In the genomic region with DNA sequence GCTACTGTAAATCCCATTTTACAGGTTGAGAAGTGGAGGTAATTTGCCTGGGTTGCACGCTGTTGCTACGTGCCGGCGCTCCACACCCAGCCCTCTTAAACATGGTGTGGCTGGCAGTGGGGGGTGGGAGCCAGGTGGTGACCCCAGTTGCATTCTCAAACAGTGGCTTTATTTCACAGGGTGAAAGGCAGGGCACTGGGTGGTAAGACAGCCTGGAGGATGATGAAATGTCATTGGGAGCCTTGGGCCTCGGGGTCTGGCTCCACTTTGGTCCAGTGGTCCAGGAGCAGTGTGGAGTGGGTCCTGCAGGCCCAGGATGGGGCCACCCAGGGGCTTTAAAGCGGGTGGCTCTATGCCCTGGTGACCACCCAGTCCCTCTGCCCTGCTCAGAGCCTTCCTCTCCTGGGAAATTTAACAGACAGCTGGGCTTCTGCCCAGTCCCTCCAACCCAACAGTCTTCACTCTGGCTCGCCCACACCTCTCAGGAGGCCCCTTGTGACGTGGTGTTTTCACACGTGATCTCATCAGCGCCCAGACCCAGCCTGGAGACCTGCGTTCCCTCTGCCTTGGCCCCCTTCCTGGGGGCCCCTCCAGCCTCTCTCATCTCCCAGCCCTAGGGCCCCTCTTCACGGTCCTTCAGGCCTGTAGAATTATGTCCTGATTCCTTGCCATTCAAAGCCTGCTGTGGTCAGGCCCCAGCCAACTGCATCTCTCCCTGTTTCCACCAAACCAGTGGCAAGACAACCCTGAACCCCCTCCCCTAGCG, we compare ENCODE assay signal across 18 cellular contexts.
DNase-seq lines count a peak whose midpoint lies in the region; TF ChIP-seq lines count a peak whose summit lies in the region.
"Had no signal": no experiment of that assay in that cellular context is flagged by ENCODE, and none has a peak within 500 bp of the region (broad histone marks: within the 10 kb centered on the region; RNA-seq: fewer than 3 reads in every experiment).

No MANE protein-coding gene starts in this region.

- TF ChIP-seq CTCF in CD14-positive monocyte (IDR thresholded peaks at IDR 0.05) (no peak), coronary artery (IDR thresholded peaks at IDR 0.05) (no peak)

- no CpG with 5 or more reads among the region's 13 CpGs for WGBS in neuronal stem cell (ENCODE audit: extremely low coverage in 2 of 2, insufficient read length in 2 of 2, insufficient replicate concordance in 1 of 2), 2 donors

- H3K4me2 ChIP-seq in neuronal stem cell (ENCODE audit: insufficient read depth, low read length, poor library complexity, severe bottlenecking) = no peak overlapping the region
- H3K4me2 ChIP-seq: GM23338 had no signal

- no peak overlapping the region for H4K8ac ChIP-seq in neuronal stem cell (ENCODE audit: low read depth, low read length)

- no peak overlapping the region for H2BK5ac ChIP-seq in neuronal stem cell (ENCODE audit: low read length)

- H3K14ac ChIP-seq in neuronal stem cell (ENCODE audit: low read length) = no peak overlapping the region

- no peak overlapping the region for H3K9ac ChIP-seq in neuronal stem cell (ENCODE audit: low read depth, low read length, poor library complexity)
- H3K9ac ChIP-seq: BLaER1 treated with 17β-estradiol and CSF1 and Interleukin-3, amounts not matched to agents 10 nM and 100 nM had no signal

- no peak overlapping the region for H4K91ac ChIP-seq in neuronal stem cell (ENCODE audit: low read depth, low read length, poor library complexity)

- H3K4me3 Mint-ChIP-seq in CD14-positive monocyte = peak overlapping the region in 1 of 2 donors; percentile 18
- H3K4me3 Mint-ChIP-seq: CD4-positive, alpha-beta T cell; GM23338; H9 had no signal

- peaks cover 3 to 86% (median 47%) of the 10 kb centered on the region in 3 experiments for H3K27me3 ChIP-seq in neuronal stem cell (ENCODE audit: control insufficient read depth in 3 of 3, insufficient read depth in 3 of 3, low read depth in 1 of 3, low read length in 3 of 3)

- no peak overlapping the region for H2BK15ac ChIP-seq in neuronal stem cell (ENCODE audit: low read length)

- no peaks in the 10 kb centered on the region for H3K79me1 ChIP-seq in neuronal stem cell (ENCODE audit: low read depth, low read length)

- H3K27me3 Mint-ChIP-seq in CD14-positive monocyte (ENCODE audit: low read depth in 3 of 3) = peaks cover 39 to 52% (median 47%) of the 10 kb centered on the region in 3 donors

- H2BK120ac ChIP-seq in neuronal stem cell (ENCODE audit: low read depth, low read length) = no peak overlapping the region

- peaks cover 0 to 4% (median 0%) of the 10 kb centered on the region in 7 donors for H3K9me3 Mint-ChIP-seq in CD14-positive monocyte
- H3K9me3 Mint-ChIP-seq: CD4-positive, alpha-beta T cell; GM23338; H9 had no signal

- H3K4me1 ChIP-seq in neuronal stem cell (ENCODE audit: control insufficient read depth in 2 of 2, insufficient read depth in 1 of 2, low read depth in 1 of 2, low read length in 2 of 2) = peaks cover 0 to 16% of the 10 kb centered on the region in 2 donors

- no peak overlapping the region for H2BK12ac ChIP-seq in neuronal stem cell (ENCODE audit: low read length)

- intact Hi-C loops in CD14-positive monocyte (cut with micrococcal nuclease) = no loop called here

- no peaks in the 10 kb centered on the region for H3K9me3 ChIP-seq in neuronal stem cell (replicated peaks in 1 of 2; ENCODE audit: control insufficient read depth in 2 of 2, insufficient read depth in 1 of 2, low read depth in 1 of 2, low read length in 2 of 2)

- no peaks in the 10 kb centered on the region for H3K4me1 Mint-ChIP-seq in CD14-positive monocyte

- H3K4me3 ChIP-seq in coronary artery (no peak overlapping the region), neuronal stem cell (ENCODE audit: low read length in 2 of 2) (no peak overlapping the region)
- H3K4me3 ChIP-seq: BLaER1 treated with 17β-estradiol and CSF1 and Interleukin-3, amounts not matched to agents 10 nM and 100 nM; GM23338 had no signal

- peak; percentile 14 for DNase-seq in activated effector memory CD4-positive, alpha-beta T cell treated with anti-CD3 and anti-CD28 coated beads, Interleukin-2, amount 50 U/mL, for 16 hours
- DNase-seq in activated effector memory CD4-positive, alpha-beta T cell treated with Interleukin-2 at 50 U/mL for 16 hours = no peak
- DNase-seq in CD14-positive monocyte (ENCODE audit: low spot score) (peak; percentile 38), coronary artery (ENCODE audit: low spot score) (peak; percentile 45), neuronal stem cell (ENCODE audit: low spot score) (no peak), foreskin melanocyte (no peak), DMS 273 treated with DMSO at 0.1 percent for 48 hours (lab: John Stamatoyannopoulos, UW) (no peak), NCI-H2171 treated with DMSO at 0.1 percent for 48 hours (lab: John Stamatoyannopoulos, UW) (no peak)
- DNase-seq: AML-193; Calu3; CD4-positive, alpha-beta T cell; DMS153; DMS79 treated with DMSO at 0.1 percent for 48 hours; EL had no signal

- H3K4ac ChIP-seq in neuronal stem cell (ENCODE audit: low read length) = no peak overlapping the region

- peak overlapping the region; percentile 27 for H2AK5ac ChIP-seq in neuronal stem cell (ENCODE audit: low read depth, low read length)

- no peak overlapping the region for H2AFZ ChIP-seq in neuronal stem cell (ENCODE audit: low read length)
- H2AFZ ChIP-seq: GM23338 had no signal

- H3K27ac Mint-ChIP-seq in CD14-positive monocyte = peak overlapping the region in 1 of 7 donors; percentile 29
- H3K27ac Mint-ChIP-seq: CD4-positive, alpha-beta T cell; GM23338 had no signal

- no peaks in the 10 kb centered on the region for H3K36me3 ChIP-seq in neuronal stem cell (replicated peaks in 1 of 2; ENCODE audit: control insufficient read depth in 2 of 2, insufficient read depth in 2 of 2, low read length in 2 of 2)
- H3K36me3 ChIP-seq: BLaER1 treated with 17β-estradiol and CSF1 and Interleukin-3, amounts not matched to agents 10 nM and 100 nM had no signal

- peak overlapping the region; percentile 25 for H3K18ac ChIP-seq in neuronal stem cell (ENCODE audit: low read length)

- no peak overlapping the region for H3K23ac ChIP-seq in neuronal stem cell (ENCODE audit: low read depth, low read length, poor library complexity)

- H3K36me3 Mint-ChIP-seq in CD14-positive monocyte = no peaks in the 10 kb centered on the region

- H3K27ac ChIP-seq in coronary artery (no peak overlapping the region), neuronal stem cell (replicated peaks; ENCODE audit: low read length) (no peak overlapping the region)
- H3K27ac ChIP-seq: 22Rv1; BLaER1 treated with 17β-estradiol and CSF1 and Interleukin-3, amounts not matched to agents 10 nM and 100 nM had no signal

Comparison
In these comparisons a context has a peak if more than half of its experiments do, and no peak if none do; other contexts are left out.
1. DNase-seq: peak in activated effector memory CD4-positive, alpha-beta T cell treated with anti-CD3 and anti-CD28 coated beads, Interleukin-2, amount 50 U/mL, for 16 hours (single experiment), CD14-positive monocyte (single experiment) and coronary artery (single experiment); none in activated effector memory CD4-positive, alpha-beta T cell treated with Interleukin-2 at 50 U/mL for 16 hours (single experiment), neuronal stem cell (single experiment), foreskin melanocyte (single experiment), DMS 273 treated with DMSO at 0.1 percent for 48 hours (single experiment) and NCI-H2171 treated with DMSO at 0.1 percent for 48 hours (single experiment).